ENCODE assay signal across 24 cellular contexts in the genomic region with DNA sequence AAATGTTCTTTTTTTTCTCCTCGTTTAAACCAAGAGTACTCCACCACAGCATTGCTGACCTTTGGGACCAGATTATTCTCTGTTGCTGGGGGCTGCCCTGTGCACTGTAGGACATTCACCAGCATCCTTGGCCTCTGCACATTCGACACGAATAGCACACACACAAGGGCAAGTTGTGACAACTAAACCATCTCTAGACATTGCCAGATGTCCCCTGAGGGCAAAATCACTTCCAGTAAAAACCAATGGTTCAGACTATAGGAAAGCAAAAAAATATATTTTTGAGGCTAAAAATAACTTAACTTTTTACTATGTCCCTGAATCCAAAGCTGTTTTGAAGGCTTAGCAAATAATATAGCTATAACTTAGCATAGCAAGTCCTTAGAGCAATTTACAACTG.
"Had no signal": no experiment of that assay in that cellular context is flagged by ENCODE, and none has a peak within 500 bp of the region (broad histone marks: within the 10 kb centered on the region; RNA-seq: fewer than 3 reads in every experiment).

No MANE protein-coding gene starts in this region.

- H3K4me3 ChIP-seq: adrenal gland, SK-N-MC had no signal

- ATAC-seq: activated T-cell treated with anti-CD3 and anti-CD28 coated beads, Interleukin-2, amount 50 U/mL, for 72 hours; Right ventricle myocardium inferior had no signal

- H3K4me1 ChIP-seq: adrenal gland had no signal

- H3K27ac ChIP-seq: adrenal gland, SK-N-MC, VCaP had no signal

- DNase-seq: activated CD4-positive, alpha-beta memory T cell treated with anti-CD3 and anti-CD28 coated beads, Interleukin-2, amount 10 ng/mL, durations not matched to agents 7 days and 5 days; activated CD4-positive, alpha-beta T cell treated with anti-CD3 and anti-CD28 coated beads, Interleukin-2, amount 50 U/mL, for 1 hour; activated CD4-positive, CD25-positive, alpha-beta regulatory T cell; activated gamma-delta T cell treated with Interleukin-2 at 50 U/mL for 16 hours; activated naive CD4-positive, alpha-beta T cell treated with anti-CD3 and anti-CD28 coated beads, Interleukin-2, amount 10 ng/mL, durations not matched to agents 7 days and 5 days; activated naive CD8-positive, alpha-beta T cell treated with anti-CD3 and anti-CD28 coated beads for 36 hours; activated T-cell treated with anti-CD3 and anti-CD28 coated beads, Interleukin-2, amount 50 U/mL, for 72 hours; adrenal gland; anterior cingulate cortex; central memory CD4-positive, alpha-beta T cell; MM.1S; NCI-H1105; NCI-H1436; NCI-H1694 treated with DMSO at 0.1 percent for 48 hours; NCI-H2029 treated with DMSO at 0.1 percent for 48 hours; NCI-H345; NCI-H510A; NCI-H526 treated with DMSO at 0.1 percent for 48 hours; NCI-H82; RPMI8226; T-helper 1 cell had no signal

- H3K36me3 ChIP-seq: adrenal gland had no signal

- H3K27me3 ChIP-seq: adrenal gland had no signal
